In the genomic region with DNA sequence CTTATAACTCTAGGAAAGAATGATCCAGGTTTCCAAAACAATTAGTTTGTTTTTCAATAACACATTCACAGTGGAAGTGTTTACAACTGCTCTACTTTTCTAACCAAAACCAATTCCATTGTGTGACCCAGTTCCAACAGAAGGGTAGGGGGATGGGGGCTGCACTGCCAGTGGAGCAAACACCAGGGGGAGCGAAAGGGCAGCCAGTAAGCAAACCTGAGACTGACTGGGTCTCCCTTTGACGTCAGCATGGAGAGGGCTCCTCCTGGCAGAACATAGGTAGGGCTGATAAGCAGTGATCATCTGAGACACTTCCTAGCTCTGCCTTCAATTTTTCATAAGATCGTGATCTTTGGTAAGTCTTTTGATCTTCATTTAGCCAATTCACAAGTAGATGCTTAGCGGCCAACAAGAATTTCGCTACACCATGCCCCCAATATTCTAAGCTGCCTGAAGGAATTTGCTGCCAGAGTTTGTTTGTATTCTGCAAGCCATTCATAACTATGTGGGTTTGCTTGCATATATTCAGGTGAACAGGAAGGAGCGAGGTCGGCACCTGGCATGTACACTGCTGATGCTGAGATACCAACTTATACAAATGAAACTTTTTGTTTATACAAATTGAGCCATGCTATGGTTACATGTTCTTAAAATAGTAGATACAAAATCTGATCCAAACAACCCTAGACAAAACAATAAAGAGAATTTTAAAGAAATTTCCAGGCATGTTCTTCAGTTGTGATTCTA, we compare ENCODE assay signal across 1 cellular context.
A peak's percentile ranks its signal among the peaks of the same experiment; 100 is the strongest.
TF ChIP-seq lines count a peak whose summit lies in the region.

No MANE protein-coding gene starts in this region.

TF ChIP-seq in GM12878, 131 proteins besides CTCF, POLR2A, EP300 and RAD21:
- TF ChIP-seq, protein P1, sequence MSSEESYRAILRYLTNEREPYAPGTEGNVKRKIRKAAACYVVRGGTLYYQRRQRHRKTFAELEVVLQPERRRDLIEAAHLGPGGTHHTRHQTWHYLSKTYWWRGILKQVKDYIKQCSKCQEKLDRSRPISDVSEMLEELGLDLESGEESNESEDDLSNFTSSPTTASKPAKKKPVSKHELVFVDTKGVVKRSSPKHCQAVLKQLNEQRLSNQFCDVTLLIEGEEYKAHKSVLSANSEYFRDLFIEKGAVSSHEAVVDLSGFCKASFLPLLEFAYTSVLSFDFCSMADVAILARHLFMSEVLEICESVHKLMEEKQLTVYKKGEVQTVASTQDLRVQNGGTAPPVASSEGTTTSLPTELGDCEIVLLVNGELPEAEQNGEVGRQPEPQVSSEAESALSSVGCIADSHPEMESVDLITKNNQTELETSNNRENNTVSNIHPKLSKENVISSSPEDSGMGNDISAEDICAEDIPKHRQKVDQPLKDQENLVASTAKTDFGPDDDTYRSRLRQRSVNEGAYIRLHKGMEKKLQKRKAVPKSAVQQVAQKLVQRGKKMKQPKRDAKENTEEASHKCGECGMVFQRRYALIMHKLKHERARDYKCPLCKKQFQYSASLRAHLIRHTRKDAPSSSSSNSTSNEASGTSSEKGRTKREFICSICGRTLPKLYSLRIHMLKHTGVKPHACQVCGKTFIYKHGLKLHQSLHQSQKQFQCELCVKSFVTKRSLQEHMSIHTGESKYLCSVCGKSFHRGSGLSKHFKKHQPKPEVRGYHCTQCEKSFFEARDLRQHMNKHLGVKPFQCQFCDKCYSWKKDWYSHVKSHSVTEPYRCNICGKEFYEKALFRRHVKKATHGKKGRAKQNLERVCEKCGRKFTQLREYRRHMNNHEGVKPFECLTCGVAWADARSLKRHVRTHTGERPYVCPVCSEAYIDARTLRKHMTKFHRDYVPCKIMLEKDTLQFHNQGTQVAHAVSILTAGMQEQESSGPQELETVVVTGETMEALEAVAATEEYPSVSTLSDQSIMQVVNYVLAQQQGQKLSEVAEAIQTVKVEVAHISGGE (CRISPR knock-in tag; IDR thresholded peaks at IDR 0.05): no peak
- peak; percentile 22; the same call in 1 of the 2 replicates for TF ChIP-seq SMC3 (IDR thresholded peaks at IDR 0.05; ENCODE audit: borderline replicate concordance, low read length)
